26 cellular contexts compared by ENCODE assay signal in the genomic region with DNA sequence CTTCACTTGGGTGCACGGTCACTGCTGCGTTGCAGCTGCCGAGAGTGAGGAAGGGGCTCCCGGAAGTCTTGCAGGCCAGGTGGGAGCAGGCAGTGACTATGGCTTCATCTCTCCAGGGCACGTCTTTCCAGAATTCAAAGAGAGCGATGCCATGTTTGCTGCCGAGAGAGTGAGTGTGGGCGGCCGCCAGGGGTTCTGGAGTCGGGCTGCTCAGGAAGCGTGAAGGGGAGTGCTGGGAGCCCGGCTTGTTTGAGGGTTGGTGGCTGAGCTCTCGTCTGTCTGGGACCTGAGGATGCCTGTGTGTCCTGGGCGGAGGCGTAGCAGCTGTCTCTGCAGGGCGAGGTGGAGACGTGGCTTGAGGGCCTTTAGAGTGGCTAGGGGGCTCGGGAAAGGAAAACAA.
"Had no signal": no experiment of that assay in that cellular context is flagged by ENCODE, and none has a peak within 500 bp of the region (broad histone marks: within the 10 kb centered on the region; RNA-seq: fewer than 3 reads in every experiment).

No MANE protein-coding gene starts in this region.

- H3K27me3 ChIP-seq: esophagus squamous epithelium, hepatocyte, neutrophil, sigmoid colon, upper lobe of right lung had no signal

- H3K27me3 Mint-ChIP-seq: activated CD8-positive, alpha-beta memory T cell treated with anti-CD3 and anti-CD28 coated beads, Interleukin-2, amount 10 ng/mL, durations not matched to agents 7 days and 5 days; activated naive CD4-positive, alpha-beta T cell treated with anti-CD3 and anti-CD28 coated beads, Interleukin-2, amount 10 ng/mL, durations not matched to agents 7 days and 5 days; activated naive CD8-positive, alpha-beta T cell treated with anti-CD3 and anti-CD28 coated beads, Interleukin-2, amount 50 U/mL, for 24 hours; stimulated activated memory B cell treated with anti-CD40 and anti-IgM and Interleukin-4, amounts not matched to agents 10 μg/mL and 1 μg/mL and 100 μg/mL, for 72 hours; stimulated activated naive CD8-positive, alpha-beta T cell treated with anti-CD3 and anti-CD28 coated beads, Interleukin-15, amount 100 ng/mL, for 72 hours had no signal

- H3K4me3 Mint-ChIP-seq: activated CD8-positive, alpha-beta memory T cell treated with anti-CD3 and anti-CD28 coated beads, Interleukin-2, amount 10 ng/mL, durations not matched to agents 7 days and 5 days; activated naive CD4-positive, alpha-beta T cell treated with anti-CD3 and anti-CD28 coated beads, Interleukin-2, amount 10 ng/mL, durations not matched to agents 7 days and 5 days; activated naive CD8-positive, alpha-beta T cell treated with anti-CD3 and anti-CD28 coated beads, Interleukin-2, amount 50 U/mL, for 24 hours; nephron; stimulated activated memory B cell treated with anti-CD40 and anti-IgM and Interleukin-4, amounts not matched to agents 10 μg/mL and 1 μg/mL and 100 μg/mL, for 72 hours had no signal

- H3K4me3 ChIP-seq: esophagus squamous epithelium, hepatocyte, sigmoid colon, upper lobe of right lung had no signal

- ATAC-seq: activated CD4-positive, CD25-positive, alpha-beta regulatory T cell treated with anti-CD3 and anti-CD28 coated beads, Interleukin-2, amount 50 U/mL, for 24 hours; activated CD8-positive, alpha-beta memory T cell treated with anti-CD3 and anti-CD28 coated beads, Interleukin-2, amount 10 ng/mL, durations not matched to agents 7 days and 5 days; activated naive CD8-positive, alpha-beta T cell treated with anti-CD3 and anti-CD28 coated beads, Interleukin-2, amount 50 U/mL, for 24 hours; left cardiac atrium; left ventricle myocardium superior; stimulated activated memory B cell treated with anti-CD40 and anti-IgM and Interleukin-4, amounts not matched to agents 10 μg/mL and 1 μg/mL and 100 μg/mL, for 72 hours; stimulated activated naive CD8-positive, alpha-beta T cell treated with anti-CD3 and anti-CD28 coated beads, Interleukin-15, amount 100 ng/mL, for 72 hours; upper lobe of right lung had no signal

- DNase-seq: activated CD4-positive, alpha-beta T cell treated with anti-CD3 and anti-CD28 coated beads for 48 hours; activated CD4-positive, alpha-beta T cell treated with anti-CD3 and anti-CD28 coated beads, Interleukin-2, amount 50 U/mL, for 48 hours; activated CD8-positive, alpha-beta memory T cell treated with anti-CD3 and anti-CD28 coated beads, Interleukin-2, amount 10 ng/mL, durations not matched to agents 7 days and 5 days; activated effector memory CD4-positive, alpha-beta T cell treated with anti-CD3 and anti-CD28 coated beads, Interleukin-2, amount 50 U/mL, for 16 hours; activated naive CD4-positive, alpha-beta T cell treated with anti-CD3 and anti-CD28 coated beads, Interleukin-2, amount 10 ng/mL, durations not matched to agents 7 days and 5 days; activated naive CD8-positive, alpha-beta T cell treated with anti-CD3 and anti-CD28 coated beads, Interleukin-2, amount 50 U/mL, for 24 hours; amygdala; esophagus squamous epithelium; foreskin melanocyte; left cardiac atrium; retina; sigmoid colon; small intestine; stimulated activated CD4-positive, alpha-beta T cell treated with anti-CD3 and anti-CD28 coated beads, Interleukin-4, amount 100 ng/mL, for 24 hours; stimulated activated naive CD8-positive, alpha-beta T cell treated with anti-CD3 and anti-CD28 coated beads, Interleukin-15, amount 100 ng/mL, for 72 hours; substantia nigra; T-helper 1 cell; T-helper 9 cell; upper lobe of right lung; WERI-Rb-1 had no signal

- H3K27ac Mint-ChIP-seq: activated CD8-positive, alpha-beta memory T cell treated with anti-CD3 and anti-CD28 coated beads, Interleukin-2, amount 10 ng/mL, durations not matched to agents 7 days and 5 days; activated naive CD4-positive, alpha-beta T cell treated with anti-CD3 and anti-CD28 coated beads, Interleukin-2, amount 10 ng/mL, durations not matched to agents 7 days and 5 days; activated naive CD8-positive, alpha-beta T cell treated with anti-CD3 and anti-CD28 coated beads, Interleukin-2, amount 50 U/mL, for 24 hours; nephron had no signal

- H3K9me3 ChIP-seq: esophagus squamous epithelium, neutrophil, sigmoid colon, upper lobe of right lung had no signal

- H3K9me3 Mint-ChIP-seq: activated naive CD4-positive, alpha-beta T cell treated with anti-CD3 and anti-CD28 coated beads, Interleukin-2, amount 10 ng/mL, durations not matched to agents 7 days and 5 days; activated naive CD8-positive, alpha-beta T cell treated with anti-CD3 and anti-CD28 coated beads, Interleukin-2, amount 50 U/mL, for 24 hours; nephron; stimulated activated memory B cell treated with anti-CD40 and anti-IgM and Interleukin-4, amounts not matched to agents 10 μg/mL and 1 μg/mL and 100 μg/mL, for 72 hours; stimulated activated naive CD8-positive, alpha-beta T cell treated with anti-CD3 and anti-CD28 coated beads, Interleukin-15, amount 100 ng/mL, for 72 hours had no signal

- H3K4me1 Mint-ChIP-seq: nephron had no signal
